Comparison of ENCODE assay signal across 19 cellular contexts in the genomic region with DNA sequence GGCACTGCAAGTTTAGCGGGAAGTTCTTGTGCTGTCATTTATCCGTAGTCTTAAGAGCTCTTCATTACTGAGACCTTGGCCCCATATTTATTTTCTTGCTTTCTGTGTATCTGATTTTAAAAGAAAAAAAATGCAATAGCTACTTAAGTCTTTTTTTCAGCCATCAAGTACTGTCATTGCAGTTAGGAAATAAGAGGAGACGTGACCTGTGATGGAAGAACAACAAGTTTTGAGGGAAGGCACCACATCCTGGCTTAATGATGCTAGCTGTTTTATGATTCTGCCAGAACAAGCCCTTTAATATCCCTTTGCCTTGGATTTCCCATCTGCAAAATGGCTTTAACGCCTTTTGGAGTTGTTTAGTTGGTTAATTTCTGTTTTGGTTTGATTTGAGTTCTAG. TPM values are rescaled to one million over a fixed set of nuclear protein-coding genes. Genes with fewer than 3 reads are reported as not detected.
DNase-seq lines count a peak whose midpoint lies in the region; ATAC-seq and TF ChIP-seq lines count a peak whose summit lies in the region.
"Had no signal": no experiment of that assay in that cellular context is flagged by ENCODE, and none has a peak within 500 bp of the region (broad histone marks: within the 10 kb centered on the region; RNA-seq: fewer than 3 reads in every experiment).

No MANE protein-coding gene starts in this region.

- H3K4me3 Mint-ChIP-seq in CD4-positive, alpha-beta T cell = peak overlapping the region; percentile 48
- no peak overlapping the region for H3K4me3 Mint-ChIP-seq in activated naive CD8-positive, alpha-beta T cell treated with anti-CD3 and anti-CD28 coated beads, Interleukin-2, amount 50 U/mL, for 24 hours
- H3K4me3 Mint-ChIP-seq: stimulated activated naive CD8-positive, alpha-beta T cell treated with anti-CD3 and anti-CD28 coated beads, Interleukin-15, Interleukin-2, amounts not matched to agents 100 ng/mL and 50 ng/mL, for 24 hours had no signal

- no peaks in the 10 kb centered on the region for H3K9me3 Mint-ChIP-seq in CD4-positive, alpha-beta T cell
- H3K9me3 Mint-ChIP-seq in activated naive CD8-positive, alpha-beta T cell treated with anti-CD3 and anti-CD28 coated beads, Interleukin-2, amount 50 U/mL, for 24 hours = no peaks in the 10 kb centered on the region
- H3K9me3 Mint-ChIP-seq: stimulated activated naive CD8-positive, alpha-beta T cell treated with anti-CD3 and anti-CD28 coated beads, Interleukin-15, Interleukin-2, amounts not matched to agents 100 ng/mL and 50 ng/mL, for 24 hours had no signal

- CTCF ChIA-PET in CD4-positive, alpha-beta T cell (lab: Charles Lee) = interaction anchor here (1.1 to 2.1 kb wide), 4 partner anchors 9 to 37 kb away, joined by 3 to 6 read pairs (median 4); no protein-coding TSS in a partner anchor

- H3K27me3 Mint-ChIP-seq in CD4-positive, alpha-beta T cell = no peaks in the 10 kb centered on the region
- peaks cover 16% of the 10 kb centered on the region for H3K27me3 Mint-ChIP-seq in activated naive CD8-positive, alpha-beta T cell treated with anti-CD3 and anti-CD28 coated beads, Interleukin-2, amount 50 U/mL, for 24 hours

- no peak for DNase-seq in CD4-positive, alpha-beta T cell
- DNase-seq in NCI-H69 (lab: John Stamatoyannopoulos, UW) (peak; percentile 25), esophagus muscularis mucosa (ENCODE audit: extremely low spot score) (no peak), sigmoid colon (no peak), NCI-H1105 treated with DMSO at 0.1 percent for 48 hours (lab: John Stamatoyannopoulos, UW) (no peak), SW 1271 (lab: John Stamatoyannopoulos, UW) (no peak)
- no peak for DNase-seq in activated naive CD8-positive, alpha-beta T cell treated with anti-CD3 and anti-CD28 coated beads, Interleukin-2, amount 50 U/mL, for 24 hours
- DNase-seq: activated gamma-delta T cell, AML-193, aorta, hypothalamus, left cardiac atrium, NCI-H187 treated with DMSO at 0.1 percent for 48 hours, NCI-H748 treated with DMSO at 0.1 percent for 48 hours, T-helper 1 cell had no signal

- peak overlapping the region; percentile 81 to 94 (median 90) for H3K4me3 ChIP-seq in esophagus muscularis mucosa
- H3K4me3 ChIP-seq in sigmoid colon = peak overlapping the region in 1 of 4 donors; percentile 16
- H3K4me3 ChIP-seq: coronary artery, vagina had no signal

- H3K27me3 ChIP-seq in CD4-positive, alpha-beta T cell (ENCODE audit: control insufficient read depth, insufficient read depth, low read length) = no peaks in the 10 kb centered on the region
- H3K27me3 ChIP-seq in esophagus muscularis mucosa (no peaks in the 10 kb centered on the region), sigmoid colon (no peaks in the 10 kb centered on the region)
- H3K27me3 ChIP-seq: vagina had no signal

- H3K27ac ChIP-seq in CD4-positive, alpha-beta T cell (ENCODE audit: low read depth, low read length) = no peak overlapping the region
- H3K27ac ChIP-seq in esophagus muscularis mucosa (replicated peaks in 1 of 4) (peak overlapping the region; percentile 93 to 94 (median 93)), sigmoid colon (peak overlapping the region; percentile 25 to 95 (median 58))
- H3K27ac ChIP-seq: coronary artery, vagina had no signal

- TF ChIP-seq EP300 in esophagus muscularis mucosa (IDR thresholded peaks at IDR 0.05) (no peak), sigmoid colon (IDR thresholded peaks at IDR 0.05) (no peak)

- H3K4me1 ChIP-seq in esophagus muscularis mucosa (peaks cover 34 to 85% (median 71%) of the 10 kb centered on the region in 4 donors), sigmoid colon (peaks cover 0 to 46% (median 26%) of the 10 kb centered on the region in 4 donors)

- no peak for TF ChIP-seq POLR2A in esophagus muscularis mucosa (IDR thresholded peaks at IDR 0.05; ENCODE audit: low read depth)
- TF ChIP-seq POLR2A in sigmoid colon (IDR thresholded peaks at IDR 0.05) = no peak

- H3K4me1 Mint-ChIP-seq in CD4-positive, alpha-beta T cell (ENCODE audit: low read depth) = peaks cover 52% of the 10 kb centered on the region
- peaks cover 38% of the 10 kb centered on the region for H3K4me1 Mint-ChIP-seq in activated naive CD8-positive, alpha-beta T cell treated with anti-CD3 and anti-CD28 coated beads, Interleukin-2, amount 50 U/mL, for 24 hours

- POLR2A ChIA-PET in CD4-positive, alpha-beta T cell (lab: Charles Lee) = no interaction called here

- H3K9me3 ChIP-seq in CD4-positive, alpha-beta T cell (ENCODE audit: control insufficient read depth, low read length) = no peaks in the 10 kb centered on the region
- H3K9me3 ChIP-seq in esophagus muscularis mucosa (no peaks in the 10 kb centered on the region), sigmoid colon (no peaks in the 10 kb centered on the region)
- H3K9me3 ChIP-seq: vagina had no signal

- peaks cover 37% of the 10 kb centered on the region for H3K36me3 Mint-ChIP-seq in CD4-positive, alpha-beta T cell (ENCODE audit: low read depth)
- H3K36me3 Mint-ChIP-seq in activated naive CD8-positive, alpha-beta T cell treated with anti-CD3 and anti-CD28 coated beads, Interleukin-2, amount 50 U/mL, for 24 hours (ENCODE audit: low read depth) = peaks cover 8% of the 10 kb centered on the region

- no peak overlapping the region for H3K27ac Mint-ChIP-seq in CD4-positive, alpha-beta T cell
- H3K27ac Mint-ChIP-seq in activated naive CD8-positive, alpha-beta T cell treated with anti-CD3 and anti-CD28 coated beads, Interleukin-2, amount 50 U/mL, for 24 hours = no peak overlapping the region
- H3K27ac Mint-ChIP-seq: stimulated activated naive CD8-positive, alpha-beta T cell treated with anti-CD3 and anti-CD28 coated beads, Interleukin-15, Interleukin-2, amounts not matched to agents 100 ng/mL and 50 ng/mL, for 24 hours had no signal

- intact Hi-C loops in CD4-positive, alpha-beta T cell (cut with DNase I, micrococcal nuclease) = loop anchor here (5.0 to 10.0 kb wide), 5 partner anchors 145 to 1972 kb away; partner anchors contain the start of genes ERAP1 (in 1 of the 2) and LNPEP (in 1 of the 2)
- intact Hi-C loops in esophagus muscularis mucosa (cut with DNase I) = loop anchor here (10.0 kb wide), 1 partner anchor 148 kb away; the partner anchor contains the start of gene CHD1
- intact Hi-C loops in sigmoid colon (cut with DNase I) = no loop called here

- H3K36me3 ChIP-seq in esophagus muscularis mucosa (peaks cover 4 to 29% (median 9%) of the 10 kb centered on the region in 4 donors), sigmoid colon (peaks cover 0 to 6% (median 2%) of the 10 kb centered on the region in 4 donors)
- H3K36me3 ChIP-seq: vagina had no signal

- WGBS in esophagus muscularis mucosa = 78% methylated on average over 4 of the region's 4 CpGs
- WGBS in sigmoid colon, 2 donors = 19 to 71% methylated on average over 4 of the region's 4 CpGs

- no peak for TF ChIP-seq CTCF in CD4-positive, alpha-beta T cell (IDR thresholded peaks at IDR 0.05)
- TF ChIP-seq CTCF in esophagus muscularis mucosa (IDR thresholded peaks at IDR 0.05) = no peak
- no peak for TF ChIP-seq CTCF in sigmoid colon (IDR thresholded peaks at IDR 0.05)

- ATAC-seq in CD4-positive, alpha-beta T cell (ENCODE audit: poor library complexity) = no peak
- ATAC-seq in GM19351 (IDR thresholded peaks at IDR 0.05; ENCODE audit: unreplicated experiment) = no peak
- ATAC-seq in activated naive CD8-positive, alpha-beta T cell treated with anti-CD3 and anti-CD28 coated beads, Interleukin-2, amount 50 U/mL, for 24 hours = no peak
- ATAC-seq: left cardiac atrium had no signal

RNA-seq across cellular contexts. Expression of gene RGMB, which starts 3.8 kb away (rescaled TPM):
- total RNA-seq in CD4-positive, alpha-beta T cell = 10 to 100 TPM; 15.8 to 15.9 TPM
- 100 to 1,000 TPM; 145 to 198 (median 183) TPM for total RNA-seq in esophagus muscularis mucosa
- 10 to 100 TPM; 23.3 to 32.1 (median 25.0) TPM for total RNA-seq in sigmoid colon
- polyA plus RNA-seq in sigmoid colon = 10 to 100 TPM in 1 of 3 donors, 1 to 10 TPM in 2; 3.7 to 25.8 (median 6.0) TPM

Comparison
In these comparisons a context has a peak if more than half of its experiments do, and no peak if none do; other contexts are left out.
1. RNA of gene RGMB, which starts 3.8 kb away (total RNA-seq): 145 to 198 TPM in esophagus muscularis mucosa; 23.3 to 32.1 TPM in sigmoid colon and 15.8 to 15.9 TPM in CD4-positive, alpha-beta T cell; every median in the first group is over 4 times any median in the second.